Comparison of ENCODE assay signal across 1 cellular context in genomic region chr11:73307323-73308002, GRCh38.
TF ChIP-seq lines count a peak whose summit lies in the region.

No MANE protein-coding gene starts in this region.

TF ChIP-seq in HepG2, 621 proteins besides CTCF, POLR2A, EP300 and RAD21 (continued from another document and continues in another):
- TF ChIP-seq, protein P1, sequence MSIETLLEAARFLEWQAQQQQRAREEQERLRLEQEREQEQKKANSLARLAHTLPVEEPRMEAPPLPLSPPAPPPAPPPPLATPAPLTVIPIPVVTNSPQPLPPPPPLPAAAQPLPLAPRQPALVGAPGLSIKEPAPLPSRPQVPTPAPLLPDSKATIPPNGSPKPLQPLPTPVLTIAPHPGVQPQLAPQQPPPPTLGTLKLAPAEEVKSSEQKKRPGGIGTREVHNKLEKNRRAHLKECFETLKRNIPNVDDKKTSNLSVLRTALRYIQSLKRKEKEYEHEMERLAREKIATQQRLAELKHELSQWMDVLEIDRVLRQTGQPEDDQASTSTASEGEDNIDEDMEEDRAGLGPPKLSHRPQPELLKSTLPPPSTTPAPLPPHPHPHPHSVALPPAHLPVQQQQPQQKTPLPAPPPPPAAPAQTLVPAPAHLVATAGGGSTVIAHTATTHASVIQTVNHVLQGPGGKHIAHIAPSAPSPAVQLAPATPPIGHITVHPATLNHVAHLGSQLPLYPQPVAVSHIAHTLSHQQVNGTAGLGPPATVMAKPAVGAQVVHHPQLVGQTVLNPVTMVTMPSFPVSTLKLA (IDR thresholded peaks at IDR 0.05) = no peak
- TF ChIP-seq TBX3 (IDR thresholded peaks at IDR 0.05; ENCODE audit: borderline replicate concordance) (no peak), SOX5 (CRISPR knock-in tag; IDR thresholded peaks at IDR 0.05; ENCODE audit: borderline replicate concordance) (no peak), GZF1 (CRISPR knock-in tag; IDR thresholded peaks at IDR 0.05) (0 out of 2 replicates have a peak, but pooled peaks have one; percentile 66), KMT2A (CRISPR knock-in tag; IDR thresholded peaks at IDR 0.05) (peak; percentile 32; the same call in 1 of the 2 replicates), ZNF563 (CRISPR knock-in tag; IDR thresholded peaks at IDR 0.05) (no peak), ZSCAN9 (CRISPR knock-in tag; IDR thresholded peaks at IDR 0.05; ENCODE audit: borderline replicate concordance) (no peak), ZNF75D (CRISPR knock-in tag; IDR thresholded peaks at IDR 0.05; ENCODE audit: borderline replicate concordance) (no peak), TFE3 (CRISPR knock-in tag; IDR thresholded peaks at IDR 0.05) (no peak), ATF5 (CRISPR knock-in tag; IDR thresholded peaks at IDR 0.05; ENCODE audit: low read depth) (no peak), REXO4 (CRISPR knock-in tag; IDR thresholded peaks at IDR 0.05; ENCODE audit: borderline replicate concordance) (no peak), MIER2 (CRISPR knock-in tag; IDR thresholded peaks at IDR 0.05) (0 out of 2 replicates have a peak, but pooled peaks have one; percentile 11), RFXANK (CRISPR knock-in tag; IDR thresholded peaks at IDR 0.05) (0 out of 2 replicates have a peak, but pooled peaks have one; percentile 1), ZEB1 (IDR thresholded peaks at IDR 0.05; ENCODE audit: insufficient replicate concordance, low read depth) (peak; percentile 40), ZNF761 (CRISPR knock-in tag; conservative IDR thresholded peaks at IDR 0.05) (0 out of 2 replicates have a peak, but pooled peaks have one; percentile 54), NONO (IDR thresholded peaks at IDR 0.05) (no peak), NONO (CRISPR knock-in tag; conservative IDR thresholded peaks at IDR 0.05) (peak; percentile 61), ZNF451 (CRISPR knock-in tag; IDR thresholded peaks at IDR 0.05) (peak; percentile 47; the same call in 1 of the 2 replicates), REL (CRISPR knock-in tag; conservative IDR thresholded peaks at IDR 0.05) (peak; percentile 90; the same call in 1 of the 2 replicates), NBN (conservative IDR thresholded peaks at IDR 0.05) (no peak), KLF13 (CRISPR knock-in tag; IDR thresholded peaks at IDR 0.05) (no peak), ZFYVE20 (CRISPR knock-in tag; IDR thresholded peaks at IDR 0.05; ENCODE audit: borderline replicate concordance, low read depth) (no peak), GMEB1 (CRISPR knock-in tag; IDR thresholded peaks at IDR 0.05; ENCODE audit: borderline replicate concordance) (peak; percentile 4; the same call in 1 of the 2 replicates), ZHX1 (CRISPR knock-in tag; IDR thresholded peaks at IDR 0.05; ENCODE audit: low read depth) (no peak), ZBTB21 (CRISPR knock-in tag; IDR thresholded peaks at IDR 0.05) (no peak), MEIS1 (CRISPR knock-in tag; IDR thresholded peaks at IDR 0.05; ENCODE audit: borderline replicate concordance) (peak; percentile 66; the same call in 1 of the 2 replicates), JUNB (CRISPR knock-in tag; IDR thresholded peaks at IDR 0.05; ENCODE audit: borderline replicate concordance) (no peak), ZNF431 (CRISPR knock-in tag; IDR thresholded peaks at IDR 0.05; ENCODE audit: borderline replicate concordance, low read depth) (no peak), RORA (CRISPR knock-in tag; IDR thresholded peaks at IDR 0.05) (no peak), SIN3B (IDR thresholded peaks at IDR 0.05; ENCODE audit: low read length) (no peak), TFAP4 (IDR thresholded peaks at IDR 0.05; ENCODE audit: borderline replicate concordance, low read depth) (peak; percentile 35; the same call in 1 of the 2 replicates), AGO2 (optimal IDR thresholded peaks at IDR 0.05; ENCODE audit: low read depth, low read length) (peak; percentile 48), KAT2B (IDR thresholded peaks at IDR 0.05; ENCODE audit: borderline replicate concordance, low read depth, low read length) (no peak), TAF1 (CRISPR knock-in tag; IDR thresholded peaks at IDR 0.05) (peak; percentile 65), ZNF572 (CRISPR knock-in tag; IDR thresholded peaks at IDR 0.05) (0 out of 2 replicates have a peak, but pooled peaks have one; percentile 48), ATM (IDR thresholded peaks at IDR 0.05; ENCODE audit: borderline replicate concordance) (no peak), CREB1 (IDR thresholded peaks at IDR 0.05) (no peak), CREB1 (CRISPR knock-in tag; IDR thresholded peaks at IDR 0.05) (no peak), ZNF629 (CRISPR knock-in tag; conservative IDR thresholded peaks at IDR 0.05) (0 out of 2 replicates have a peak, but pooled peaks have one; percentile 19), RARA (CRISPR knock-in tag; IDR thresholded peaks at IDR 0.05) (no peak)
- TF ChIP-seq, protein P2, sequence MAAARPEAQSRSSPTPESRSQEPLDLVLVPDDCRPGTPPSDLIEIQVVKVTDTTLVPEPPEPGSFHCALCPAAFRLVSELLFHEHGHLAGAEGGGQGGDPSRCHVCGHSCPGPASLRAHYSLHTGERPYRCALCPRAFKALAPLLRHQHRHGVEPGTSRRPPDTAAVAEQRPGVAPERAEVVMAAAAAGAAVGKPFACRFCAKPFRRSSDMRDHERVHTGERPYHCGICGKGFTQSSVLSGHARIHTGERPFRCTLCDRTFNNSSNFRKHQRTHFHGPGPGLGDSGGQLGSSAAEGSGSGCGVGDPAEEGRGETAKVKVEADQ (CRISPR knock-in tag; IDR thresholded peaks at IDR 0.05; ENCODE audit: borderline replicate concordance) = 0 out of 2 replicates have a peak, but pooled peaks have one; percentile 26
- TF ChIP-seq, protein P3, sequence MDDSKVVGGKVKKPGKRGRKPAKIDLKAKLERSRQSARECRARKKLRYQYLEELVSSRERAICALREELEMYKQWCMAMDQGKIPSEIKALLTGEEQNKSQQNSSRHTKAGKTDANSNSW (CRISPR knock-in tag; IDR thresholded peaks at IDR 0.05; ENCODE audit: borderline replicate concordance) = 0 out of 2 replicates have a peak, but pooled peaks have one; percentile 20
- TF ChIP-seq, protein P4, sequence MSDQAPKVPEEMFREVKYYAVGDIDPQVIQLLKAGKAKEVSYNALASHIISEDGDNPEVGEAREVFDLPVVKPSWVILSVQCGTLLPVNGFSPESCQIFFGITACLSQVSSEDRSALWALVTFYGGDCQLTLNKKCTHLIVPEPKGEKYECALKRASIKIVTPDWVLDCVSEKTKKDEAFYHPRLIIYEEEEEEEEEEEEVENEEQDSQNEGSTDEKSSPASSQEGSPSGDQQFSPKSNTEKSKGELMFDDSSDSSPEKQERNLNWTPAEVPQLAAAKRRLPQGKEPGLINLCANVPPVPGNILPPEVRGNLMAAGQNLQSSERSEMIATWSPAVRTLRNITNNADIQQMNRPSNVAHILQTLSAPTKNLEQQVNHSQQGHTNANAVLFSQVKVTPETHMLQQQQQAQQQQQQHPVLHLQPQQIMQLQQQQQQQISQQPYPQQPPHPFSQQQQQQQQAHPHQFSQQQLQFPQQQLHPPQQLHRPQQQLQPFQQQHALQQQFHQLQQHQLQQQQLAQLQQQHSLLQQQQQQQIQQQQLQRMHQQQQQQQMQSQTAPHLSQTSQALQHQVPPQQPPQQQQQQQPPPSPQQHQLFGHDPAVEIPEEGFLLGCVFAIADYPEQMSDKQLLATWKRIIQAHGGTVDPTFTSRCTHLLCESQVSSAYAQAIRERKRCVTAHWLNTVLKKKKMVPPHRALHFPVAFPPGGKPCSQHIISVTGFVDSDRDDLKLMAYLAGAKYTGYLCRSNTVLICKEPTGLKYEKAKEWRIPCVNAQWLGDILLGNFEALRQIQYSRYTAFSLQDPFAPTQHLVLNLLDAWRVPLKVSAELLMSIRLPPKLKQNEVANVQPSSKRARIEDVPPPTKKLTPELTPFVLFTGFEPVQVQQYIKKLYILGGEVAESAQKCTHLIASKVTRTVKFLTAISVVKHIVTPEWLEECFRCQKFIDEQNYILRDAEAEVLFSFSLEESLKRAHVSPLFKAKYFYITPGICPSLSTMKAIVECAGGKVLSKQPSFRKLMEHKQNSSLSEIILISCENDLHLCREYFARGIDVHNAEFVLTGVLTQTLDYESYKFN (CRISPR knock-in tag; conservative IDR thresholded peaks at IDR 0.05) = peak; percentile 54; the same call in 1 of the 2 replicates
- TF ChIP-seq, protein P5, sequence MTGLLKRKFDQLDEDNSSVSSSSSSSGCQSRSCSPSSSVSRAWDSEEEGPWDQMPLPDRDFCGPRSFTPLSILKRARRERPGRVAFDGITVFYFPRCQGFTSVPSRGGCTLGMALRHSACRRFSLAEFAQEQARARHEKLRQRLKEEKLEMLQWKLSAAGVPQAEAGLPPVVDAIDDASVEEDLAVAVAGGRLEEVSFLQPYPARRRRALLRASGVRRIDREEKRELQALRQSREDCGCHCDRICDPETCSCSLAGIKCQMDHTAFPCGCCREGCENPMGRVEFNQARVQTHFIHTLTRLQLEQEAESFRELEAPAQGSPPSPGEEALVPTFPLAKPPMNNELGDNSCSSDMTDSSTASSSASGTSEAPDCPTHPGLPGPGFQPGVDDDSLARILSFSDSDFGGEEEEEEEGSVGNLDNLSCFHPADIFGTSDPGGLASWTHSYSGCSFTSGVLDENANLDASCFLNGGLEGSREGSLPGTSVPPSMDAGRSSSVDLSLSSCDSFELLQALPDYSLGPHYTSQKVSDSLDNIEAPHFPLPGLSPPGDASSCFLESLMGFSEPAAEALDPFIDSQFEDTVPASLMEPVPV (CRISPR knock-in tag; IDR thresholded peaks at IDR 0.05) = no peak
- TF ChIP-seq, protein P6, sequence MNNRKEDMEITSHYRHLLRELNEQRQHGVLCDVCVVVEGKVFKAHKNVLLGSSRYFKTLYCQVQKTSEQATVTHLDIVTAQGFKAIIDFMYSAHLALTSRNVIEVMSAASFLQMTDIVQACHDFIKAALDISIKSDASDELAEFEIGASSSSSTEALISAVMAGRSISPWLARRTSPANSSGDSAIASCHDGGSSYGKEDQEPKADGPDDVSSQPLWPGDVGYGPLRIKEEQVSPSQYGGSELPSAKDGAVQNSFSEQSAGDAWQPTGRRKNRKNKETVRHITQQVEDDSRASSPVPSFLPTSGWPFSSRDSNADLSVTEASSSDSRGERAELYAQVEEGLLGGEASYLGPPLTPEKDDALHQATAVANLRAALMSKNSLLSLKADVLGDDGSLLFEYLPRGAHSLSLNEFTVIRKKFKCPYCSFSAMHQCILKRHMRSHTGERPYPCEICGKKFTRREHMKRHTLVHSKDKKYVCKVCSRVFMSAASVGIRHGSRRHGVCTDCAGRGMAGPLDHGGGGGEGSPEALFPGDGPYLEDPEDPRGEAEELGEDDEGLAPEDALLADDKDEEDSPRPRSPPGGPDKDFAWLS (CRISPR knock-in tag; IDR thresholded peaks at IDR 0.05; ENCODE audit: borderline replicate concordance) = no peak
